ENCODE assay signal across 9 cellular contexts in the genomic region with DNA sequence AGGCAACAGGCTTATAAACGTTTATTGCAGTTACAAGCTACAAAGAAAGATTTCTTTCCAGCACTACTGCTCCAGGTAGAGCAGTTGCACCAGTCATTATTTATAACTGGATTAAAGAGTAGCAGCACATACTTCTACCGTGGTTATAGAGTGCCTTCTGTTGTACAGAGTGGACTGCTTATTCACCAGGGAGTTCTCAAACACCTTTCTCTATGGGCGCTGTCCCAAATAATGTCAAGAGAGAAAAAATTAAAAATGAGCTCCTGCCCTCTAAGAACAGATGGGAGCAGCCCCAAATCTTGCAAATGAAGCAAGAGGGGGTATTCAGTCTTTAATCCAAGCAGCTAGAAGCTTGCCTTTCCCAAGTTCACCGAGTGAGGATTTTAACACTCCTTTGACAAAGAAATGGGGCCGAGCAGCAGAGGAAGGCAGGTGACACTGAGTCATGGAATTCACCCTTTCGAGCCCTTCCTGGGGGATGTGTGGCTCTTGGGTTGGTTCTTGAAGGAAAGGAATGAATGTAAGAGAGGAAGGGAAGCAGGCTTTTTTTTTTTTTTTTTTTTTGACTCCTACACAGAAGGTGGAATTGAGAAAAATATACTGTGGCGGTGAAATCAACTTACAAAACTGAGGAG.
DNase-seq lines count a peak whose midpoint lies in the region; ATAC-seq, FAIRE-seq and TF ChIP-seq lines count a peak whose summit lies in the region.
"Had no signal": no experiment of that assay in that cellular context is flagged by ENCODE, and none has a peak within 500 bp of the region (broad histone marks: within the 10 kb centered on the region; RNA-seq: fewer than 3 reads in every experiment).

No MANE protein-coding gene starts in this region.

- peak overlapping the region; percentile 95 for H3K27ac Mint-ChIP-seq in activated T-helper 2 cell treated with anti-CD3 and anti-CD28 coated beads, Interferon-gamma antibody, Interleukin-2, Interleukin-4, amounts not matched to agents 10 μg/mL and 5 μg/mL and 100 μg/mL, durations not matched to agents 14 hours and 24 hours and 36 hours
- H3K27ac Mint-ChIP-seq in naive B cell: peak overlapping the region; percentile 97 to 99 (median 98)

- DNase-seq in GM12891 (ENCODE audit: insufficient read length, low spot score) (no peak), naive B cell (no peak), erythroblast (lab: John Stamatoyannopoulos, UW) (no peak), SKM-1 treated with dmso at 0.1 percent for 144 hours (lab: John Stamatoyannopoulos, UW; ENCODE audit: unreplicated experiment) (no peak), NOMO-1 treated with DMSO at 0.1 percent for 48 hours (lab: John Stamatoyannopoulos, UW; ENCODE audit: unreplicated experiment) (no peak)
- DNase-seq in activated T-helper 2 cell treated with anti-CD3 and anti-CD28 coated beads, Interferon-gamma antibody, Interleukin-2, Interleukin-4, amounts not matched to agents 10 μg/mL and 5 μg/mL and 100 μg/mL, durations not matched to agents 14 hours and 24 hours and 36 hours (ENCODE audit: low spot score): no peak
- no peak for DNase-seq in effector CD8-positive, alpha-beta T cell (lab: John Stamatoyannopoulos, UW)
- DNase-seq: right lobe of liver had no signal

- H3K4me3 Mint-ChIP-seq in activated T-helper 2 cell treated with anti-CD3 and anti-CD28 coated beads, Interferon-gamma antibody, Interleukin-2, Interleukin-4, amounts not matched to agents 10 μg/mL and 5 μg/mL and 100 μg/mL, durations not matched to agents 14 hours and 24 hours and 36 hours (ENCODE audit: low read depth): peak overlapping the region; percentile 76
- peak overlapping the region; percentile 74 to 88 (median 84) for H3K4me3 Mint-ChIP-seq in naive B cell

- H3K27me3 Mint-ChIP-seq in activated T-helper 2 cell treated with anti-CD3 and anti-CD28 coated beads, Interferon-gamma antibody, Interleukin-2, Interleukin-4, amounts not matched to agents 10 μg/mL and 5 μg/mL and 100 μg/mL, durations not matched to agents 14 hours and 24 hours and 36 hours (ENCODE audit: low read depth): no peaks in the 10 kb centered on the region
- no peaks in the 10 kb centered on the region for H3K27me3 Mint-ChIP-seq in naive B cell

- peak; percentile 69 for FAIRE-seq in GM12891 (lab: Jason Lieb, UNC)

- peaks cover 68% of the 10 kb centered on the region for H3K36me3 Mint-ChIP-seq in activated T-helper 2 cell treated with anti-CD3 and anti-CD28 coated beads, Interferon-gamma antibody, Interleukin-2, Interleukin-4, amounts not matched to agents 10 μg/mL and 5 μg/mL and 100 μg/mL, durations not matched to agents 14 hours and 24 hours and 36 hours (ENCODE audit: low read depth)
- no peaks in the 10 kb centered on the region for H3K36me3 Mint-ChIP-seq in naive B cell

- no peak for TF ChIP-seq POLR2A in GM12891 (IDR thresholded peaks at IDR 0.05; ENCODE audit: low read depth, low read length)
- no peak for TF ChIP-seq POLR2A in erythroblast (IDR thresholded peaks at IDR 0.05; ENCODE audit: low read length)

- peak; percentile 11 for ATAC-seq in HG02938 (IDR thresholded peaks at IDR 0.05; ENCODE audit: unreplicated experiment)
- ATAC-seq in naive B cell (ENCODE audit: low read depth in 2 of 2): no peak

- H3K4me1 Mint-ChIP-seq in activated T-helper 2 cell treated with anti-CD3 and anti-CD28 coated beads, Interferon-gamma antibody, Interleukin-2, Interleukin-4, amounts not matched to agents 10 μg/mL and 5 μg/mL and 100 μg/mL, durations not matched to agents 14 hours and 24 hours and 36 hours (ENCODE audit: low read depth): peaks cover 65% of the 10 kb centered on the region
- H3K4me1 Mint-ChIP-seq in naive B cell: peaks cover 53 to 90% (median 74%) of the 10 kb centered on the region in 3 donors

- intact Hi-C loops in activated T-helper 2 cell treated with anti-CD3 and anti-CD28 coated beads, Interferon-gamma antibody, Interleukin-2, Interleukin-4, amounts not matched to agents 10 μg/mL and 5 μg/mL and 100 μg/mL, durations not matched to agents 14 hours and 24 hours and 36 hours (cut with micrococcal nuclease): loop anchor here (1.0 kb wide), 5 partner anchors 9 to 193 kb away; partner anchors contain the start of gene HIF1A

- H3K9me3 Mint-ChIP-seq in activated T-helper 2 cell treated with anti-CD3 and anti-CD28 coated beads, Interferon-gamma antibody, Interleukin-2, Interleukin-4, amounts not matched to agents 10 μg/mL and 5 μg/mL and 100 μg/mL, durations not matched to agents 14 hours and 24 hours and 36 hours: peaks cover 9% of the 10 kb centered on the region
- peaks cover 0 to 7% (median 0%) of the 10 kb centered on the region in 7 donors for H3K9me3 Mint-ChIP-seq in naive B cell

TF ChIP-seq in GM12891, 5 proteins besides CTCF, POLR2A, EP300 and RAD21:
- no peak for TF ChIP-seq PAX5 (IDR thresholded peaks at IDR 0.05; ENCODE audit: insufficient read depth, low read length, severe bottlenecking)
- no peak for TF ChIP-seq TAF1 (IDR thresholded peaks at IDR 0.05; ENCODE audit: low read depth, low read length)
- TF ChIP-seq POU2F2 (IDR thresholded peaks at IDR 0.05; ENCODE audit: low read depth, low read length): no peak
- TF ChIP-seq SPI1 (IDR thresholded peaks at IDR 0.05; ENCODE audit: low read depth, low read length): peak; percentile 23; the same call in 1 of the 2 replicates
- TF ChIP-seq POLR2AphosphoS5 (IDR thresholded peaks at IDR 0.05; ENCODE audit: low read depth, low read length): no peak
